ENCODE assay signal across 8 cellular contexts in genomic region chr14:24013654-24014514, GRCh38. TPM values are rescaled to one million over a fixed set of nuclear protein-coding genes. Genes with fewer than 3 reads are reported as not detected.
A peak's percentile ranks its signal among the peaks of the same experiment; 100 is the strongest.
DNase-seq lines count a peak whose midpoint lies in the region; ATAC-seq and TF ChIP-seq lines count a peak whose summit lies in the region.

No MANE protein-coding gene starts in this region.

- H3K27ac Mint-ChIP-seq in CD14-positive monocyte = no peak overlapping the region

- intact Hi-C loops in CD14-positive monocyte (cut with micrococcal nuclease) (loop anchor here (2.0 to 5.0 kb wide), 2 partner anchors 77 to 93 kb away; no protein-coding TSS in a partner anchor), ascending aorta (cut with DNase I) (loop anchor here (1.0 to 2.0 kb wide), 5 partner anchors 22 to 95 kb away; partner anchors contain the start of gene CARMIL3), left ventricle myocardium superior (cut with micrococcal nuclease) (no loop called here), sigmoid colon (cut with DNase I) (loop anchor here (1.0 to 10.0 kb wide), 4 partner anchors 22 to 379 kb away; partner anchors contain the start of gene DHRS2)

- H3K36me3 ChIP-seq in SK-N-MC (ENCODE audit: insufficient read depth, low read length) (no peaks in the 10 kb centered on the region), ascending aorta (no peaks in the 10 kb centered on the region), sigmoid colon (no peaks in the 10 kb centered on the region)

- H3K9me3 Mint-ChIP-seq in CD14-positive monocyte = peaks cover 0 to 3% (median 2%) of the 10 kb centered on the region in 7 donors

- no peak overlapping the region for H3K4me3 Mint-ChIP-seq in CD14-positive monocyte

- H3K36me3 Mint-ChIP-seq in CD14-positive monocyte = peaks cover 13 to 16% of the 10 kb centered on the region in 2 donors

- H3K4me1 ChIP-seq in ascending aorta = peaks cover 0 to 4% of the 10 kb centered on the region in 2 donors
- peaks cover 0 to 4% (median 2%) of the 10 kb centered on the region in 4 donors for H3K4me1 ChIP-seq in sigmoid colon

- H3K4me3 ChIP-seq in SK-N-MC (no peak overlapping the region), ascending aorta (no peak overlapping the region), sigmoid colon (no peak overlapping the region)

- H3K27me3 ChIP-seq in ascending aorta = no peaks in the 10 kb centered on the region
- no peaks in the 10 kb centered on the region for H3K27me3 ChIP-seq in sigmoid colon

- H3K27ac ChIP-seq in SK-N-MC = no peak overlapping the region
- no peak overlapping the region for H3K27ac ChIP-seq in ascending aorta
- no peak overlapping the region for H3K27ac ChIP-seq in sigmoid colon

- peaks cover 0 to 4% (median 3%) of the 10 kb centered on the region in 3 donors for H3K27me3 Mint-ChIP-seq in CD14-positive monocyte (ENCODE audit: low read depth in 3 of 3)

- TF ChIP-seq POLR2A in sigmoid colon (IDR thresholded peaks at IDR 0.05) = no peak

- H3K9me3 ChIP-seq in SK-N-MC (ENCODE audit: low read depth, low read length) (no peaks in the 10 kb centered on the region), ascending aorta (no peaks in the 10 kb centered on the region), sigmoid colon (no peaks in the 10 kb centered on the region)

- WGBS in sigmoid colon, 2 donors = 23 to 31% methylated on average over 12 of the region's 12 CpGs

- TF ChIP-seq EP300 in sigmoid colon (IDR thresholded peaks at IDR 0.05) = no peak

- ATAC-seq in GM21447 (IDR thresholded peaks at IDR 0.05; ENCODE audit: unreplicated experiment) = peak; percentile 69
- ATAC-seq in left ventricle myocardium superior = peak; percentile 82

- peaks cover 36% of the 10 kb centered on the region for H3K4me1 Mint-ChIP-seq in CD14-positive monocyte

- no peak overlapping the region for H3K9ac ChIP-seq in SK-N-MC (ENCODE audit: insufficient read length)

- DNase-seq in CD14-positive monocyte (ENCODE audit: low spot score) = no peak
- DNase-seq in NCI-H1417 treated with DMSO at 0.1 percent for 48 hours (lab: John Stamatoyannopoulos, UW) = peak; percentile 27
- peak; percentile 35 for DNase-seq in SK-N-MC (ENCODE audit: low read depth, low spot score)
- DNase-seq in ascending aorta (ENCODE audit: low spot score in 2 of 2) = no peak
- no peak for DNase-seq in left ventricle myocardium superior
- DNase-seq in sigmoid colon = peak; percentile 72
- DNase-seq in occipital lobe (lab: John Stamatoyannopoulos, UW) = no peak

- peak; percentile 90 for TF ChIP-seq CTCF in CD14-positive monocyte (IDR thresholded peaks at IDR 0.05)
- peak; percentile 74 to 93 (median 82) for TF ChIP-seq CTCF in ascending aorta (IDR thresholded peaks at IDR 0.05)
- peak; percentile 88 to 94 (median 93) for TF ChIP-seq CTCF in sigmoid colon (IDR thresholded peaks at IDR 0.05)

RNA-seq across cellular contexts. Expression of gene DHRS4L2, which starts 25.2 kb away (rescaled TPM):
- 10 to 100 TPM; 42.6 to 46.6 TPM for polyA plus RNA-seq in CD14-positive monocyte
- 31.5 TPM for total RNA-seq in ascending aorta
- total RNA-seq in left ventricle myocardium superior = 15.2 TPM
- total RNA-seq in sigmoid colon = 10 to 100 TPM in 3 of 4 donors, 1 to 10 TPM in 1; 8.0 to 20.0 (median 17.6) TPM
- 10 to 100 TPM; 57.1 to 62.7 (median 57.6) TPM for polyA plus RNA-seq in sigmoid colon
- total RNA-seq in occipital lobe = 1.9 TPM

RNA-seq across cellular contexts. Expression of gene CARMIL3, which starts 37.9 kb away (rescaled TPM):
- polyA plus RNA-seq in CD14-positive monocyte = not detected
- total RNA-seq in ascending aorta = not detected
- 0.12 TPM for total RNA-seq in left ventricle myocardium superior
- 1 to 10 TPM in 2 of 4 donors, under 1 TPM in 2; 0.14 to 3.3 (median 0.62) TPM for total RNA-seq in sigmoid colon
- polyA plus RNA-seq in sigmoid colon = 1 to 10 TPM in 1 of 3 donors, under 1 TPM in 2; under 0.01 to 1.7 (median 0.23) TPM
- 24.2 TPM for total RNA-seq in occipital lobe

RNA-seq across cellular contexts. Expression of gene CPNE6, which starts 57.5 kb away (rescaled TPM):
- polyA plus RNA-seq in CD14-positive monocyte (not detected), sigmoid colon (under 1 TPM in 1 of 3 donors, not detected in 2; 0.42 TPM)
- total RNA-seq in ascending aorta (not detected), left ventricle myocardium superior (not detected), sigmoid colon (1 to 10 TPM in 3 of 4 donors, not detected in 1; 1.8 to 3.3 (median 2.9) TPM), occipital lobe (10.8 TPM)

Comparison
In these comparisons a context has a peak if more than half of its experiments do, and no peak if none do; other contexts are left out.
1. DNase-seq: peak in NCI-H1417 treated with DMSO at 0.1 percent for 48 hours (single experiment), SK-N-MC (single experiment) and sigmoid colon (single experiment); none in CD14-positive monocyte (single experiment), ascending aorta (0 of 2), left ventricle myocardium superior (single experiment) and occipital lobe (single experiment).
2. Peak in every context shown above with its lines, with median percentiles within 50 percentile points of each other: CTCF ChIP-seq.